Comparison of ENCODE assay signal across 24 cellular contexts in the genomic region with DNA sequence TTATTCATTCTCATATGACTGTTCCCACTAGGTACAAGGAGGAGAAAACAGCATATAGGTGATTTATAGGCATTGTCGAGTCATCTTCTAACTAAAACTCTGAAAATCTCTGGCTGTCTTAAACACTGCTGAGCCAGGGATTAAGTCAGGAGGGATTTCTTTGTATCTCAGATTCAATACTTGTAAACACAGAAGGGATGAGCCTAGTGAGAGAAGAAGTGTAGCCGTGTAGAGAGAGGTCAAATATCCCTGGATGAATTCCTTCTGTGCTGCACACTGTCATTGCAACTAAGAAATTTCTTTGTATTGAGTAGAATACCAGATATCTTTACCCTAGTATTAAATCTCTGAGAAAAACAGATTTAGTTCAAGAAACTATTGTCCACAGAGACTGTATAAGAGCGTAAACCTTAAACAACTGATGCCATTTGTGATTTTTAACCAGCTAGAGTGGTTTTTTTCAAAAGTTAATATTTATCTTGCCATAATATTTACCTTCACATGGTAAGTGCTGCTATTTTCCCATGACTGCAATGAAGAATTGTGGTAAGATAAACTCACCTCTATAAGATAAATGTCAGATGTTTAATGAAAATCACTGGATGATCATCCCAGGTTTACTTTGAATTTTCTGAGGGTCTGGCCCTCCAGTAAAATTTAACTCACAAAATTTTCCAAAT.
DNase-seq lines count a peak whose midpoint lies in the region; FAIRE-seq and TF ChIP-seq lines count a peak whose summit lies in the region.
"Had no signal": no experiment of that assay in that cellular context is flagged by ENCODE, and none has a peak within 500 bp of the region (broad histone marks: within the 10 kb centered on the region; RNA-seq: fewer than 3 reads in every experiment).

No MANE protein-coding gene starts in this region.

- no peak for TF ChIP-seq CTCF in D721Med (IDR thresholded peaks at IDR 0.05; ENCODE audit: insufficient read depth, missing control alignments)
- TF ChIP-seq CTCF in H9 (conservative IDR thresholded peaks at IDR 0.05), result no peak
- TF ChIP-seq CTCF in glutamatergic neuron (IDR thresholded peaks at IDR 0.05; ENCODE audit: partially characterized antibody, unreplicated experiment), result no peak
- no peak for TF ChIP-seq CTCF in lower leg skin (IDR thresholded peaks at IDR 0.05)

- H2BK120ac ChIP-seq in H9 (ENCODE audit: low read depth, low read length, poor library complexity, severe bottlenecking), result no peak overlapping the region
- H2BK120ac ChIP-seq in neuronal stem cell (ENCODE audit: low read depth, low read length), result no peak overlapping the region

- H4K20me1 ChIP-seq in H9 (ENCODE audit: control insufficient read depth, insufficient read depth, insufficient read length), result no peaks in the 10 kb centered on the region
- H4K20me1 ChIP-seq: BLaER1 had no signal

- H3K4me1 Mint-ChIP-seq in H9 (peaks cover 12 to 21% of the 10 kb centered on the region in 2 experiments), glutamatergic neuron (ENCODE audit: low read depth, unreplicated experiment) (peaks cover 7% of the 10 kb centered on the region)
- H3K4me1 Mint-ChIP-seq in activated CD4-positive, alpha-beta T cell treated with anti-CD3 and anti-CD28 coated beads, Interleukin-2, amount 10 ng/mL, durations not matched to agents 7 days and 5 days, result no peaks in the 10 kb centered on the region
- H3K4me1 Mint-ChIP-seq: CD14-positive monocyte; CD4-positive, alpha-beta memory T cell; GM23338 had no signal

- H3K4ac ChIP-seq in H9 (ENCODE audit: low read depth, low read length), result no peak overlapping the region
- H3K4ac ChIP-seq in neuronal stem cell (ENCODE audit: low read length), result no peak overlapping the region

- H3K27me3 Mint-ChIP-seq in H9 (ENCODE audit: low read depth), result no peaks in the 10 kb centered on the region
- no peaks in the 10 kb centered on the region for H3K27me3 Mint-ChIP-seq in glutamatergic neuron (ENCODE audit: unreplicated experiment)
- H3K27me3 Mint-ChIP-seq in activated CD4-positive, alpha-beta T cell treated with anti-CD3 and anti-CD28 coated beads, Interleukin-2, amount 10 ng/mL, durations not matched to agents 7 days and 5 days, result no peaks in the 10 kb centered on the region
- H3K27me3 Mint-ChIP-seq: CD4-positive, alpha-beta memory T cell had no signal

- H3K4me3 Mint-ChIP-seq in H9 (no peak overlapping the region), glutamatergic neuron (ENCODE audit: unreplicated experiment) (no peak overlapping the region)
- no peak overlapping the region for H3K4me3 Mint-ChIP-seq in activated CD4-positive, alpha-beta T cell treated with anti-CD3 and anti-CD28 coated beads, Interleukin-2, amount 10 ng/mL, durations not matched to agents 7 days and 5 days
- H3K4me3 Mint-ChIP-seq: CD14-positive monocyte; CD4-positive, alpha-beta memory T cell; GM23338; HFFc6 had no signal

- H2BK20ac ChIP-seq in H9 (ENCODE audit: low read depth, low read length, poor library complexity, severe bottlenecking), result no peak overlapping the region

- DNase-seq in D721Med (ENCODE audit: insufficient read length, low spot score), result no peak
- no peak for DNase-seq in H9
- no peak for DNase-seq in glutamatergic neuron
- peak; percentile 9 for DNase-seq in neuronal stem cell (ENCODE audit: low spot score)
- DNase-seq in activated CD4-positive, alpha-beta T cell treated with anti-CD3 and anti-CD28 coated beads, Interleukin-2, amount 10 ng/mL, durations not matched to agents 7 days and 5 days, result no peak
- DNase-seq in lower leg skin (ENCODE audit: low spot score in 2 of 2), result no peak
- no peak for DNase-seq in nucleus accumbens (lab: John Stamatoyannopoulos, UW)
- no peak for DNase-seq in NCI-H1694 treated with DMSO at 0.1 percent for 48 hours (lab: John Stamatoyannopoulos, UW)
- DNase-seq: 8988T; Calu3; CD4-positive, alpha-beta memory T cell; DMS 273 treated with DMSO at 0.1 percent for 48 hours; DMS79; GDM1; HFFc6; IMR-90 had no signal

- H3K18ac ChIP-seq in H9 (ENCODE audit: insufficient read length, low read depth, low read length) (no peak overlapping the region), neuronal stem cell (ENCODE audit: low read length) (no peak overlapping the region)

- H2BK15ac ChIP-seq in H9 (ENCODE audit: low read depth, low read length) (no peak overlapping the region), neuronal stem cell (ENCODE audit: low read length) (no peak overlapping the region)

- WGBS in H9 (ENCODE audit: extremely low coverage, insufficient read length, low lambda C conversion rate), result no CpG with 5 or more reads among the region's 3 CpGs
- no CpG with 5 or more reads among the region's 3 CpGs for WGBS in neuronal stem cell (ENCODE audit: extremely low coverage in 2 of 2, insufficient read length in 2 of 2, insufficient replicate concordance in 1 of 2), 2 donors
- 68 to 79% methylated on average over 3 of the region's 3 CpGs for WGBS in lower leg skin, 2 donors

- H4K91ac ChIP-seq in H9 (ENCODE audit: insufficient read length, low read depth, low read length) (no peak overlapping the region), neuronal stem cell (ENCODE audit: low read depth, low read length, poor library complexity) (no peak overlapping the region)

- FAIRE-seq in D721Med (lab: Jason Lieb, UNC), result peak; percentile 83
- FAIRE-seq: GM12892, GM18507, H54, HTR-8/SVneo had no signal

- H3K27ac ChIP-seq in H9 (ENCODE audit: insufficient read length, low read depth, low read length) (no peak overlapping the region), neuronal stem cell (replicated peaks; ENCODE audit: low read length) (no peak overlapping the region)
- H3K27ac ChIP-seq: BLaER1, HL-60 had no signal

- no peaks in the 10 kb centered on the region for H3K79me2 ChIP-seq in H9 (ENCODE audit: insufficient read depth, low read length)

- no peak overlapping the region for H3T11ph ChIP-seq in H9 (ENCODE audit: low read length)

- H3K23ac ChIP-seq in H9 (ENCODE audit: insufficient read length, low read depth, low read length) (no peak overlapping the region), neuronal stem cell (ENCODE audit: low read depth, low read length, poor library complexity) (no peak overlapping the region)

- H3K14ac ChIP-seq in H9 (ENCODE audit: insufficient read depth, low read length), result no peak overlapping the region
- no peak overlapping the region for H3K14ac ChIP-seq in neuronal stem cell (ENCODE audit: low read length)

- intact Hi-C loops in lower leg skin (cut with DNase I; ENCODE audit: low total_unique reads), result no loop called here

- H3K9me3 Mint-ChIP-seq in H9 (peaks cover 21% of the 10 kb centered on the region in 2 experiments), glutamatergic neuron (ENCODE audit: unreplicated experiment) (peaks cover 13% of the 10 kb centered on the region)
- peaks cover 12% of the 10 kb centered on the region for H3K9me3 Mint-ChIP-seq in activated CD4-positive, alpha-beta T cell treated with anti-CD3 and anti-CD28 coated beads, Interleukin-2, amount 10 ng/mL, durations not matched to agents 7 days and 5 days

- H3K36me3 ChIP-seq in neuronal stem cell (replicated peaks in 1 of 2; ENCODE audit: control insufficient read depth in 2 of 2, insufficient read depth in 2 of 2, low read length in 2 of 2), result peaks cover 0 to 2% of the 10 kb centered on the region in 2 donors
- H3K36me3 ChIP-seq: BLaER1 had no signal

- H3K4me1 ChIP-seq in H9 (ENCODE audit: insufficient read depth, low read length) (no peaks in the 10 kb centered on the region), neuronal stem cell (ENCODE audit: control insufficient read depth in 2 of 2, insufficient read depth in 1 of 2, low read depth in 1 of 2, low read length in 2 of 2) (no peaks in the 10 kb centered on the region)
- H3K4me1 ChIP-seq: BLaER1 had no signal

- no peak overlapping the region for H4K8ac ChIP-seq in H9 (replicated peaks; ENCODE audit: insufficient read length, low read depth, low read length)
- no peak overlapping the region for H4K8ac ChIP-seq in neuronal stem cell (ENCODE audit: low read depth, low read length)

- H2BK5ac ChIP-seq in H9 (ENCODE audit: insufficient read length, low read length) (no peak overlapping the region), neuronal stem cell (ENCODE audit: low read length) (no peak overlapping the region)

- H3K79me1 ChIP-seq in H9 (ENCODE audit: insufficient read depth, low read depth, low read length, poor library complexity, severe bottlenecking), result no peaks in the 10 kb centered on the region
- H3K79me1 ChIP-seq in neuronal stem cell (ENCODE audit: low read depth, low read length), result no peaks in the 10 kb centered on the region

- H3K4me3 ChIP-seq in neuronal stem cell (ENCODE audit: low read length in 2 of 2) (no peak overlapping the region), lower leg skin (ENCODE audit: low read depth, poor library complexity, severe bottlenecking) (no peak overlapping the region)
- H3K4me3 ChIP-seq: BLaER1, GM23338 had no signal

- H3K9me3 ChIP-seq in H9 (ENCODE audit: control insufficient read depth, low read depth, low read length), result peaks cover 4% of the 10 kb centered on the region
- H3K9me3 ChIP-seq in neuronal stem cell (replicated peaks in 1 of 2; ENCODE audit: control insufficient read depth in 2 of 2, insufficient read depth in 1 of 2, low read depth in 1 of 2, low read length in 2 of 2), result peaks cover 0 to 13% of the 10 kb centered on the region in 2 donors

- H2BK12ac ChIP-seq in H9 (ENCODE audit: insufficient read length, low read depth, low read length) (no peak overlapping the region), neuronal stem cell (ENCODE audit: low read length) (no peak overlapping the region)

- TF ChIP-seq POLR2A in lower leg skin (IDR thresholded peaks at IDR 0.05), result no peak

- H2AK5ac ChIP-seq in H9 (ENCODE audit: insufficient read length, low read length) (no peak overlapping the region), neuronal stem cell (ENCODE audit: low read depth, low read length) (no peak overlapping the region)

- no peaks in the 10 kb centered on the region for H3K23me2 ChIP-seq in H9 (ENCODE audit: insufficient read length, low read depth, low read length, poor library complexity, severe bottlenecking)

- no peak overlapping the region for H4K5ac ChIP-seq in H9 (ENCODE audit: insufficient read length, low read depth, low read length)

- H3K4me2 ChIP-seq in H9 (ENCODE audit: insufficient read depth, insufficient read length, low read length) (no peak overlapping the region), neuronal stem cell (ENCODE audit: insufficient read depth, low read length, poor library complexity, severe bottlenecking) (no peak overlapping the region)
- H3K4me2 ChIP-seq: BLaER1, GM23338 had no signal

- CTCF ChIA-PET in activated CD4-positive, alpha-beta T cell treated with anti-CD3 and anti-CD28 coated beads, Interleukin-2, amount 10 ng/mL, durations not matched to agents 7 days and 5 days (lab: Charles Lee), result no interaction called here

- peaks cover 10 to 26% (median 13%) of the 10 kb centered on the region in 3 experiments; a peak in 5 of 7 replicates for H3K36me3 Mint-ChIP-seq in H9 (ENCODE audit: insufficient read depth in 1 of 3, low read depth in 3 of 3)
- H3K36me3 Mint-ChIP-seq in glutamatergic neuron (ENCODE audit: unreplicated experiment), result peaks cover 22% of the 10 kb centered on the region
- H3K36me3 Mint-ChIP-seq in activated CD4-positive, alpha-beta T cell treated with anti-CD3 and anti-CD28 coated beads, Interleukin-2, amount 10 ng/mL, durations not matched to agents 7 days and 5 days (ENCODE audit: low read depth), result no peaks in the 10 kb centered on the region
- H3K36me3 Mint-ChIP-seq: CD14-positive monocyte; CD4-positive, alpha-beta memory T cell had no signal

- H2AFZ ChIP-seq in H9 (ENCODE audit: low read length) (no peak overlapping the region), neuronal stem cell (ENCODE audit: low read length) (no peak overlapping the region)
- H2AFZ ChIP-seq: GM23338 had no signal

- H3K9ac ChIP-seq in H9 (ENCODE audit: extremely low read depth, insufficient read length, low read length) (no peak overlapping the region), neuronal stem cell (ENCODE audit: low read depth, low read length, poor library complexity) (no peak overlapping the region)
- H3K9ac ChIP-seq: BLaER1 had no signal

- no peak overlapping the region for H3K56ac ChIP-seq in H9 (ENCODE audit: insufficient read length, low read depth, low read length)

- POLR2A ChIA-PET in activated CD4-positive, alpha-beta T cell treated with anti-CD3 and anti-CD28 coated beads, Interleukin-2, amount 10 ng/mL, durations not matched to agents 7 days and 5 days (lab: Charles Lee), result no interaction called here

- H3K27me3 ChIP-seq in H9 (ENCODE audit: insufficient read depth, low read length) (no peaks in the 10 kb centered on the region), neuronal stem cell (ENCODE audit: control insufficient read depth in 3 of 3, insufficient read depth in 3 of 3, low read depth in 1 of 3, low read length in 3 of 3) (no peaks in the 10 kb centered on the region)
- H3K27me3 ChIP-seq: BLaER1 had no signal

- H3K27ac Mint-ChIP-seq in H9 (peak overlapping the region in 2 of 3 experiments; percentile 22 to 69; a peak in 1 of 7 replicates), glutamatergic neuron (ENCODE audit: unreplicated experiment) (peak overlapping the region; percentile 40)
- H3K27ac Mint-ChIP-seq in activated CD4-positive, alpha-beta T cell treated with anti-CD3 and anti-CD28 coated beads, Interleukin-2, amount 10 ng/mL, durations not matched to agents 7 days and 5 days, result no peak overlapping the region
- H3K27ac Mint-ChIP-seq: CD14-positive monocyte; CD4-positive, alpha-beta memory T cell; GM23338; HFFc6 had no signal
